Comparison of ENCODE assay signal across 1 cellular context in genomic region chr1:24413350-24414163, GRCh38.
TF ChIP-seq lines count a peak whose summit lies in the region.

A gene with protein sequence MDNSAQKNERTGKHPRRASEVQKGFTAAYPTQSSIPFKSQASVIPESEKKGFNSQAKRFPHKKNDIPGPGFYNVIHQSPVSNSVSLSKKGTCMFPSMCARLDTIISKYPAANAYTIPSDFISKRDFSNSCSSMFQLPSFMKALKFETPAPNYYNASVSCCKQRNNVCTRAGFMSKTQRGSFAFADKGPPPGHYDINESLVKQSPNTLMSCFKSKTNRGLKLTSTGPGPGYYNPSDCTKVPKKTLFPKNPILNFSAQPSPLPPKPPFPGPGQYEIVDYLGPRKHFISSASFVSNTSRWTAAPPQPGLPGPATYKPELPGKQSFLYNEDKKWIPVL (minus strand): TSS chr1:24413782. CDS start chr1:24401388, 12,394 bp downstream.

TF ChIP-seq in HEK293, 187 proteins besides CTCF, POLR2A, EP300 and RAD21 (continued from another document and continues in another):
- TF ChIP-seq, protein P1, sequence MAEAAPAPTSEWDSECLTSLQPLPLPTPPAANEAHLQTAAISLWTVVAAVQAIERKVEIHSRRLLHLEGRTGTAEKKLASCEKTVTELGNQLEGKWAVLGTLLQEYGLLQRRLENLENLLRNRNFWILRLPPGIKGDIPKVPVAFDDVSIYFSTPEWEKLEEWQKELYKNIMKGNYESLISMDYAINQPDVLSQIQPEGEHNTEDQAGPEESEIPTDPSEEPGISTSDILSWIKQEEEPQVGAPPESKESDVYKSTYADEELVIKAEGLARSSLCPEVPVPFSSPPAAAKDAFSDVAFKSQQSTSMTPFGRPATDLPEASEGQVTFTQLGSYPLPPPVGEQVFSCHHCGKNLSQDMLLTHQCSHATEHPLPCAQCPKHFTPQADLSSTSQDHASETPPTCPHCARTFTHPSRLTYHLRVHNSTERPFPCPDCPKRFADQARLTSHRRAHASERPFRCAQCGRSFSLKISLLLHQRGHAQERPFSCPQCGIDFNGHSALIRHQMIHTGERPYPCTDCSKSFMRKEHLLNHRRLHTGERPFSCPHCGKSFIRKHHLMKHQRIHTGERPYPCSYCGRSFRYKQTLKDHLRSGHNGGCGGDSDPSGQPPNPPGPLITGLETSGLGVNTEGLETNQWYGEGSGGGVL (tag by site-specific recombination; IDR thresholded peaks at IDR 0.05): no peak
- TF ChIP-seq ZNF558 (tag by site-specific recombination; IDR thresholded peaks at IDR 0.05): no peak
- no peak for TF ChIP-seq ZNF585B (tag by site-specific recombination; IDR thresholded peaks at IDR 0.05)
- peak; percentile 45 for TF ChIP-seq ZNF660 (tag by site-specific recombination; IDR thresholded peaks at IDR 0.05)
- no peak for TF ChIP-seq ZNF239 (tag by site-specific recombination; IDR thresholded peaks at IDR 0.05)
- TF ChIP-seq KLF17 (tag by site-specific recombination; IDR thresholded peaks at IDR 0.05): peak; percentile 53; the same call in 1 of the 2 replicates
- no peak for TF ChIP-seq ZNF366 (tag by site-specific recombination; conservative IDR thresholded peaks at IDR 0.05)
- TF ChIP-seq ZNF561 (tag by site-specific recombination; IDR thresholded peaks at IDR 0.05; ENCODE audit: borderline replicate concordance): no peak; the same call in 1 of the 2 replicates
- TF ChIP-seq GLIS2 (tag by site-specific recombination; IDR thresholded peaks at IDR 0.05): peak; percentile 94
- TF ChIP-seq ZNF677 (tag by site-specific recombination; IDR thresholded peaks at IDR 0.05): no peak
- TF ChIP-seq, protein P2, sequence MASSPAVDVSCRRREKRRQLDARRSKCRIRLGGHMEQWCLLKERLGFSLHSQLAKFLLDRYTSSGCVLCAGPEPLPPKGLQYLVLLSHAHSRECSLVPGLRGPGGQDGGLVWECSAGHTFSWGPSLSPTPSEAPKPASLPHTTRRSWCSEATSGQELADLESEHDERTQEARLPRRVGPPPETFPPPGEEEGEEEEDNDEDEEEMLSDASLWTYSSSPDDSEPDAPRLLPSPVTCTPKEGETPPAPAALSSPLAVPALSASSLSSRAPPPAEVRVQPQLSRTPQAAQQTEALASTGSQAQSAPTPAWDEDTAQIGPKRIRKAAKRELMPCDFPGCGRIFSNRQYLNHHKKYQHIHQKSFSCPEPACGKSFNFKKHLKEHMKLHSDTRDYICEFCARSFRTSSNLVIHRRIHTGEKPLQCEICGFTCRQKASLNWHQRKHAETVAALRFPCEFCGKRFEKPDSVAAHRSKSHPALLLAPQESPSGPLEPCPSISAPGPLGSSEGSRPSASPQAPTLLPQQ (tag by site-specific recombination; IDR thresholded peaks at IDR 0.05): no peak
- no peak for TF ChIP-seq ZNF112 (tag by site-specific recombination; IDR thresholded peaks at IDR 0.05)
- TF ChIP-seq MZF1 (tag by site-specific recombination; IDR thresholded peaks at IDR 0.05; ENCODE audit: borderline replicate concordance): no peak
- TF ChIP-seq ATF2 (tag by site-specific recombination; IDR thresholded peaks at IDR 0.05; ENCODE audit: low read depth): no peak
- no peak for TF ChIP-seq ZNF776 (tag by site-specific recombination; IDR thresholded peaks at IDR 0.05; ENCODE audit: borderline replicate concordance)
- peak; percentile 47 for TF ChIP-seq KLF9 (tag by site-specific recombination; IDR thresholded peaks at IDR 0.05; ENCODE audit: low read depth)
- TF ChIP-seq ZNF211 (tag by site-specific recombination; IDR thresholded peaks at IDR 0.05; ENCODE audit: low read depth): no peak
- TF ChIP-seq ZNF747 (tag by site-specific recombination; IDR thresholded peaks at IDR 0.05): no peak
- peak; percentile 89 for TF ChIP-seq GLIS1 (tag by site-specific recombination; IDR thresholded peaks at IDR 0.05)
- TF ChIP-seq ZNF792 (tag by site-specific recombination; IDR thresholded peaks at IDR 0.05): no peak
- TF ChIP-seq ZNF423 (tag by site-specific recombination; IDR thresholded peaks at IDR 0.05): peak; percentile 75
- no peak for TF ChIP-seq ZFP3 (tag by site-specific recombination; IDR thresholded peaks at IDR 0.05; ENCODE audit: low read depth)
- no peak for TF ChIP-seq TSHZ1 (tag by site-specific recombination; IDR thresholded peaks at IDR 0.05; ENCODE audit: borderline replicate concordance)
- no peak for TF ChIP-seq ZNF140 (tag by site-specific recombination; IDR thresholded peaks at IDR 0.05)
- TF ChIP-seq, protein P3, sequence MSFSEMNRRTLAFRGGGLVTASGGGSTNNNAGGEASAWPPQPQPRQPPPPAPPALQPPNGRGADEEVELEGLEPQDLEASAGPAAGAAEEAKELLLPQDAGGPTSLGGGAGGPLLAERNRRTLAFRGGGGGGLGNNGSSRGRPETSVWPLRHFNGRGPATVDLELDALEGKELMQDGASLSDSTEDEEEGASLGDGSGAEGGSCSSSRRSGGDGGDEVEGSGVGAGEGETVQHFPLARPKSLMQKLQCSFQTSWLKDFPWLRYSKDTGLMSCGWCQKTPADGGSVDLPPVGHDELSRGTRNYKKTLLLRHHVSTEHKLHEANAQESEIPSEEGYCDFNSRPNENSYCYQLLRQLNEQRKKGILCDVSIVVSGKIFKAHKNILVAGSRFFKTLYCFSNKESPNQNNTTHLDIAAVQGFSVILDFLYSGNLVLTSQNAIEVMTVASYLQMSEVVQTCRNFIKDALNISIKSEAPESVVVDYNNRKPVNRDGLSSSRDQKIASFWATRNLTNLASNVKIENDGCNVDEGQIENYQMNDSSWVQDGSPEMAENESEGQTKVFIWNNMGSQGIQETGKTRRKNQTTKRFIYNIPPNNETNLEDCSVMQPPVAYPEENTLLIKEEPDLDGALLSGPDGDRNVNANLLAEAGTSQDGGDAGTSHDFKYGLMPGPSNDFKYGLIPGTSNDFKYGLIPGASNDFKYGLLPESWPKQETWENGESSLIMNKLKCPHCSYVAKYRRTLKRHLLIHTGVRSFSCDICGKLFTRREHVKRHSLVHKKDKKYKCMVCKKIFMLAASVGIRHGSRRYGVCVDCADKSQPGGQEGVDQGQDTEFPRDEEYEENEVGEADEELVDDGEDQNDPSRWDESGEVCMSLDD (tag by site-specific recombination; IDR thresholded peaks at IDR 0.05): no peak
- TF ChIP-seq, protein P4, sequence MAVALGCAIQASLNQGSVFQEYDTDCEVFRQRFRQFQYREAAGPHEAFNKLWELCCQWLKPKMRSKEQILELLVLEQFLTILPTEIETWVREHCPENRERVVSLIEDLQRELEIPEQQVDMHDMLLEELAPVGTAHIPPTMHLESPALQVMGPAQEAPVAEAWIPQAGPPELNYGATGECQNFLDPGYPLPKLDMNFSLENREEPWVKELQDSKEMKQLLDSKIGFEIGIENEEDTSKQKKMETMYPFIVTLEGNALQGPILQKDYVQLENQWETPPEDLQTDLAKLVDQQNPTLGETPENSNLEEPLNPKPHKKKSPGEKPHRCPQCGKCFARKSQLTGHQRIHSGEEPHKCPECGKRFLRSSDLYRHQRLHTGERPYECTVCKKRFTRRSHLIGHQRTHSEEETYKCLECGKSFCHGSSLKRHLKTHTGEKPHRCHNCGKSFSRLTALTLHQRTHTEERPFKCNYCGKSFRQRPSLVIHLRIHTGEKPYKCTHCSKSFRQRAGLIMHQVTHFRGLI (tag by site-specific recombination; IDR thresholded peaks at IDR 0.05): peak; percentile 93
- no peak for TF ChIP-seq ZNF394 (tag by site-specific recombination; IDR thresholded peaks at IDR 0.05; ENCODE audit: borderline replicate concordance)
- TF ChIP-seq ZNF132 (tag by site-specific recombination; IDR thresholded peaks at IDR 0.05; ENCODE audit: borderline replicate concordance): no peak
- TF ChIP-seq ZNF596 (tag by site-specific recombination; IDR thresholded peaks at IDR 0.05): no peak
- no peak for TF ChIP-seq ZNF707 (tag by site-specific recombination; IDR thresholded peaks at IDR 0.05)
- TF ChIP-seq PRDM2 (tag by site-specific recombination; IDR thresholded peaks at IDR 0.05; ENCODE audit: borderline replicate concordance): no peak
- no peak for TF ChIP-seq SETDB1 (IDR thresholded peaks at IDR 0.05; ENCODE audit: insufficient read length, low read length)
- no peak for TF ChIP-seq ZNF221 (tag by site-specific recombination; IDR thresholded peaks at IDR 0.05; ENCODE audit: borderline replicate concordance)
- TF ChIP-seq ZNF184 (tag by site-specific recombination; IDR thresholded peaks at IDR 0.05): no peak
- no peak for TF ChIP-seq ZNF530 (tag by site-specific recombination; IDR thresholded peaks at IDR 0.05; ENCODE audit: low read depth)
- peak; percentile 69 for TF ChIP-seq SP3 (tag by site-specific recombination; IDR thresholded peaks at IDR 0.05)
- peak; percentile 89 for TF ChIP-seq SP2 (tag by site-specific recombination; IDR thresholded peaks at IDR 0.05)
- TF ChIP-seq SP7 (tag by site-specific recombination; IDR thresholded peaks at IDR 0.05): peak; percentile 75
- no peak for TF ChIP-seq ZNF16 (tag by site-specific recombination; IDR thresholded peaks at IDR 0.05; ENCODE audit: low read depth)
- TF ChIP-seq PRDM1 (tag by site-specific recombination; IDR thresholded peaks at IDR 0.05): no peak
- TF ChIP-seq ZNF514 (tag by site-specific recombination; IDR thresholded peaks at IDR 0.05): no peak
- TF ChIP-seq ZNF473 (tag by site-specific recombination; IDR thresholded peaks at IDR 0.05): no peak
